In the genomic region with DNA sequence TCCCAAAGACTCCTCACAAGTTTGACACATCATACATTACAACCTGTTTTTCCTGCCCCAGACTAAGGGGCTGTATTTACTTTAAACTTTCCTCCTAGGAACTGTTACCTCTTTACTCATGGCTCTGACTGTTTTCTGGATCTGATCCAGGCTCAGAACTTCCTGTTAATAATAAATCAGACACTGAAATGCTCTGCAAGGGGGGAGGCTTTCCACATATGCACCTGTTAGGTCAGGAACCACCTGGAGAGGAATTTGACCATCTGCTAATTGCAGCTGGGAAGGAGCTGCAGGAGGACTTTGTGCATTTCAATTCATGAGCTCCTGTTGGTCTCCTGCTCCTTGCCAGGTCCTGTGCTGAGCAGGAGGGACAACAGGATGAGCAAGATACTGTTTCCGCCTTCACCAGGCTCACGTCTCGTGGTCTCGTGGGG, we compare ENCODE assay signal across 1 cellular context.
TF ChIP-seq lines count a peak whose summit lies in the region.

No MANE protein-coding gene starts in this region.

TF ChIP-seq in IMR-90, 13 proteins besides CTCF, POLR2A, EP300 and RAD21:
- TF ChIP-seq SMC3 (IDR thresholded peaks at IDR 0.05; ENCODE audit: low read depth, low read length) (no peak), MAZ (IDR thresholded peaks at IDR 0.05; ENCODE audit: borderline replicate concordance, low read depth, low read length) (no peak), BHLHE40 (IDR thresholded peaks at IDR 0.05; ENCODE audit: low read depth, low read length) (no peak), NFE2L2 (IDR thresholded peaks at IDR 0.05; ENCODE audit: low read depth, low read length) (no peak)
TF ChIP-seq in IMR-90: peak in this region for 0.
